8 cellular contexts compared by ENCODE assay signal in the genomic region with DNA sequence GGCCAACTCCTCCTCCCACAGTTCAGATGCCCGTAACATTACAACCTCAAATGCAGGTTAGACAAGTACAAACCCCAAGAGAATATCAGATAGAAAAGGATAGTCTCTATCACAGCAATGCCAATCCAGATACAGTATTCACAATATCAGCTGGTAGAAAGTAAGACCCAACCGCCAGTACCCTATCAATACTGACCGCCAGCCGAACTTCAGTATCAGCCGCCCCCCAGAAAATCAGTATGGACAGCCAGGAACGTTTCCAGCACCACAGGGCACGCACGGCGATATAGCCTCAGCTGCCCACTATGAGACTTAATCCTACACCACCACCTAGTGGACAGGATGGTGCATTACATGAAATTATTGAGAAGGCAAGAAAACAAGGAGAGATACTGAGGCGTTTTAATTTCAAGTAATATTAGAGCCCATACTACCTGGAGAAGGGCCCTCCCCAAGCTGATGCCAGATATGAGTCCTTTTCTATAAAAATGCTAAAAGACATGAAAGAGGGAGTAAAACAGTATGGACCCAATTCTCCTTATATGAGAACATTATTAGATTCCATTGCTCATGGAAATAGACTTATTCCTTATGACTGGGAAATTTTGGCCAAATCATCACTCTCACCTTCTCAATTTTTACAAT. TPM values are rescaled to one million over a fixed set of nuclear protein-coding genes. Genes with fewer than 3 reads are reported as not detected.
A peak's percentile ranks its signal among the peaks of the same experiment; 100 is the strongest.
DNase-seq lines count a peak whose midpoint lies in the region; ATAC-seq, FAIRE-seq and TF ChIP-seq lines count a peak whose summit lies in the region.

No MANE protein-coding gene starts in this region.

- intact Hi-C loops in pancreas (cut with DNase I) = loop anchor here in 1 of 3 donors (5.0 kb wide), 1 partner anchor 267 kb away; no protein-coding TSS in a partner anchor

- peak overlapping the region; percentile 33; the same call in 1 of the 2 replicates for H3K4me3 ChIP-seq in GM06990 (replicated peaks; ENCODE audit: low read depth, low read length)
- H3K4me3 ChIP-seq in NB4 (ENCODE audit: low read depth, low read length) = no peak overlapping the region
- peak overlapping the region in 2 of 4 donors; percentile 21 to 32 for H3K4me3 ChIP-seq in pancreas

- peak; percentile 15 for DNase-seq in GM06990 (ENCODE audit: extremely low read depth, insufficient read length)
- peak; percentile 81 for DNase-seq in NB4 (ENCODE audit: low read depth)
- DNase-seq in SIG-M5 treated with dmso at 0.1 percent for 504 hours (lab: John Stamatoyannopoulos, UW; ENCODE audit: unreplicated experiment) = peak; percentile 75
- DNase-seq in activated gamma-delta T cell treated with anti-CD3 and anti-CD28 coated beads, Interleukin-2, amount 50 U/mL, for 16 hours (ENCODE audit: low read depth) = peak; percentile 33
- peak; percentile 71 to 74 for DNase-seq in frontal cortex (ENCODE audit: low spot score in 2 of 2)
- DNase-seq in pancreas = peak; percentile 47 to 67 (median 58)

- no peaks in the 10 kb centered on the region for H3K36me3 ChIP-seq in GM06990 (ENCODE audit: control insufficient read depth, insufficient read depth, low read length)
- H3K36me3 ChIP-seq in pancreas = no peaks in the 10 kb centered on the region

- TF ChIP-seq POLR2A in NB4 (IDR thresholded peaks at IDR 0.05; ENCODE audit: extremely low read depth, insufficient read length) = no peak

- H3K27ac ChIP-seq in pancreas = no peak overlapping the region

- WGBS in pancreas, 2 donors = 1 to 2% methylated on average over 10 of the region's 10 CpGs

- no peaks in the 10 kb centered on the region for H3K9me3 ChIP-seq in pancreas

- no peaks in the 10 kb centered on the region for H3K4me1 ChIP-seq in pancreas

- FAIRE-seq in frontal cortex (lab: Jason Lieb, UNC) = no peak
- FAIRE-seq in pancreas (lab: Jason Lieb, UNC) = no peak

- TF ChIP-seq CTCF in GM06990 (IDR thresholded peaks at IDR 0.05; ENCODE audit: insufficient read depth, low read length, poor library complexity, severe bottlenecking) (peak; percentile 72), NB4 (IDR thresholded peaks at IDR 0.05; ENCODE audit: low read depth, low read length) (peak; percentile 80), pancreas (IDR thresholded peaks at IDR 0.05) (peak; percentile 63 to 80 (median 76))

- H3K27me3 ChIP-seq in GM06990 (replicated peaks; ENCODE audit: control insufficient read depth, insufficient read depth, low read length) (no peaks in the 10 kb centered on the region), pancreas (no peaks in the 10 kb centered on the region)

- peak; percentile 92 to 100 (median 98) for ATAC-seq in pancreas
- ATAC-seq in HG03039 (IDR thresholded peaks at IDR 0.05; ENCODE audit: unreplicated experiment) = no peak
- ATAC-seq in HG02973 (IDR thresholded peaks at IDR 0.05; ENCODE audit: unreplicated experiment) = no peak

RNA-seq across cellular contexts. Expression of a gene that starts 17.6 kb away (rescaled TPM):
- total RNA-seq in frontal cortex = 48.9 TPM
- 10 to 100 TPM; 19.2 to 52.3 (median 24.9) TPM for total RNA-seq in pancreas
- polyA plus RNA-seq in pancreas = 10 to 100 TPM; 14.3 to 27.5 TPM

Comparison
In these comparisons a context has a peak if more than half of its experiments do, and no peak if none do; other contexts are left out.
1. DNase-seq: peak in every context shown above with its lines; median percentile 81 in NB4; 75 in SIG-M5 treated with dmso at 0.1 percent for 504 hours; 72 in frontal cortex; 58 in pancreas; 33 in activated gamma-delta T cell treated with anti-CD3 and anti-CD28 coated beads, Interleukin-2, amount 50 U/mL, for 16 hours; 15 in GM06990.
2. ATAC-seq: peak in pancreas (4 of 4); none in HG03039 (single experiment) and HG02973 (single experiment).
3. Peak in every context shown above with its lines, with median percentiles within 50 percentile points of each other: CTCF ChIP-seq.